In the genomic region with DNA sequence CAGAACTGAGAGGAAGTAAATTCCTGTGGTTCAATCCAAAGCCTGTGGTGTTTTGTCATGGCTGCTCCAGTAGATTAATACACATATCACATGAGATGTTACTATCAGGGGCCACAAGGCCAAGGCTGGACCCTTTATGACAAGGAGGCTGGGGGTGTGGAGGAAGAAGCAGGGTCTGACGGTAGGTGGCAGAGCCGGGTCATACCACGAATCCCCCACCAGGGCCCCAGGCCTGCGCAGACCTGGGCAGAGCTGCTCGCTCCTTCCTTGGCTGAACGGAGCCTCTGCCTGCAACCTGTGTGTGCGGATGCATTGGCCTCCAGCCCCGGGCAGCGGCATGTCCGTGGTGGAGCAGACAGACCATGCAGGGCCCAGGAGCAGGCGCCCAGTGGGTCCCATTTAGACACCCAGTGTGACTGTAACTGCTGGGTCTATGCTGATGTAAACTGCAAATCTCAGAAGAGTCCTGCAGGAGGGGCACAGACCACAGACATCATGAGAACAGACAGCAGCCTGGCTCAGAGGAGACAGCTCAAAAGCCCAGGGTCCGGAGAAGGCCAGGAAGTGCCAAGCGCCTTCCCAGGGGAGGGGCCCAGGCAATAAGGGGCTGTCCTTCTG, we compare ENCODE assay signal across 11 cellular contexts.
DNase-seq lines count a peak whose midpoint lies in the region; TF ChIP-seq lines count a peak whose summit lies in the region.
"Had no signal": no experiment of that assay in that cellular context is flagged by ENCODE, and none has a peak within 500 bp of the region (broad histone marks: within the 10 kb centered on the region; RNA-seq: fewer than 3 reads in every experiment).

No MANE protein-coding gene starts in this region.

- no peaks in the 10 kb centered on the region for H3K9me2 ChIP-seq in PC-9 (ENCODE audit: insufficient read depth)

- H2AFZ ChIP-seq in PC-9: no peak overlapping the region

- peak; percentile 54 for DNase-seq in AG10803 (ENCODE audit: low read depth)
- peak; percentile 34 for DNase-seq in HT1080 (ENCODE audit: low read depth)
- no peak for DNase-seq in astrocyte of the cerebellum (ENCODE audit: low read depth)
- DNase-seq in mesenteric fat pad (ENCODE audit: low spot score): peak; percentile 86
- no peak for DNase-seq in PC-9
- no peak for DNase-seq in NCI-H146 (lab: John Stamatoyannopoulos, UW)
- DNase-seq in NCI-H510A treated with DMSO at 0.1 percent for 48 hours (lab: John Stamatoyannopoulos, UW): no peak
- DNase-seq in BE2C: no peak
- DNase-seq: activated CD4-positive, alpha-beta T cell treated with anti-CD3 and anti-CD28 coated beads for 48 hours; NCI-H1048; uterus had no signal

- CTCF ChIA-PET in PC-9 (lab: Charles Lee): interaction anchor here (0.7 kb wide), 1 partner anchor 180 kb away, joined by 6 read pairs; no protein-coding TSS in a partner anchor

- no peaks in the 10 kb centered on the region; the same call in 1 of the 2 replicates for H4K20me1 ChIP-seq in PC-9 (ENCODE audit: insufficient read depth)

- POLR2A ChIA-PET in PC-9 (lab: Charles Lee; ENCODE audit: unreplicated experiment): no interaction called here

- peaks cover 37% of the 10 kb centered on the region for H3F3A ChIP-seq in PC-9 (ENCODE audit: insufficient read depth, low read depth)

- H3K4me3 ChIP-seq in AG10803 (ENCODE audit: low read length) (no peak overlapping the region), astrocyte of the cerebellum (ENCODE audit: low read depth, low read length) (no peak overlapping the region), PC-9 (no peak overlapping the region), BE2C (ENCODE audit: low read depth, low read length) (no peak overlapping the region)
- H3K4me3 ChIP-seq: uterus had no signal

- H3K27ac ChIP-seq in PC-9: no peak overlapping the region
- H3K27ac ChIP-seq: uterus had no signal

- H3K4me1 ChIP-seq in PC-9 (replicated peaks; ENCODE audit: insufficient read depth): peaks cover 42% of the 10 kb centered on the region
- H3K4me1 ChIP-seq in BE2C: peaks cover 5% of the 10 kb centered on the region; the same call in 1 of the 2 replicates
- H3K4me1 ChIP-seq: uterus had no signal

- in situ Hi-C loops in astrocyte of the cerebellum (cut with HindIII; ENCODE audit: low sequenced_read_pairs): no loop called here

- H3K9me3 ChIP-seq in PC-9 (ENCODE audit: insufficient read depth, low read depth): no peaks in the 10 kb centered on the region
- H3K9me3 ChIP-seq in BE2C: no peaks in the 10 kb centered on the region
- H3K9me3 ChIP-seq: uterus had no signal

- H3K36me3 ChIP-seq in PC-9 (ENCODE audit: low read depth) (no peaks in the 10 kb centered on the region), BE2C (no peaks in the 10 kb centered on the region)
- H3K36me3 ChIP-seq: uterus had no signal

- no peaks in the 10 kb centered on the region for H3K79me2 ChIP-seq in PC-9 (ENCODE audit: low read depth)

- intact Hi-C loops in PC-9 (cut with micrococcal nuclease; ENCODE audit: unreplicated experiment): loop anchor here (5.0 kb wide), 1 partner anchor 153 kb away; a partner anchor contains a TSS

- no TSS peak for BruUV-seq in PC-9 (replicated peaks; lab: Mats Ljungman, UMichigan)

- peaks cover 7% of the 10 kb centered on the region for H3K27me3 ChIP-seq in PC-9 (ENCODE audit: insufficient read depth, low read depth)
- no peaks in the 10 kb centered on the region for H3K27me3 ChIP-seq in BE2C
- H3K27me3 ChIP-seq: uterus had no signal

- TF ChIP-seq CTCF in AG10803 (conservative IDR thresholded peaks at IDR 0.05; ENCODE audit: low read length) (0 out of 2 replicates have a peak, but pooled peaks have one; percentile 0), astrocyte of the cerebellum (IDR thresholded peaks at IDR 0.05; ENCODE audit: low read depth, low read length, missing control alignments) (peak; percentile 37), PC-9 (conservative IDR thresholded peaks at IDR 0.05) (no peak), BE2C (IDR thresholded peaks at IDR 0.05; ENCODE audit: low read depth, low read length) (no peak)

- no peak overlapping the region for H3K4me2 ChIP-seq in PC-9

Comparison
In these comparisons a context has a peak if more than half of its experiments do, and no peak if none do; other contexts are left out.
1. DNase-seq: peak in AG10803 (single experiment), HT1080 (single experiment) and mesenteric fat pad (single experiment); none in astrocyte of the cerebellum (single experiment), PC-9 (0 of 2), NCI-H146 (single experiment), NCI-H510A treated with DMSO at 0.1 percent for 48 hours (single experiment) and BE2C (single experiment).
2. CTCF ChIP-seq: peak in AG10803 (single experiment) and astrocyte of the cerebellum (single experiment); none in PC-9 (single experiment) and BE2C (single experiment).